24 cellular contexts compared by ENCODE assay signal in the genomic region with DNA sequence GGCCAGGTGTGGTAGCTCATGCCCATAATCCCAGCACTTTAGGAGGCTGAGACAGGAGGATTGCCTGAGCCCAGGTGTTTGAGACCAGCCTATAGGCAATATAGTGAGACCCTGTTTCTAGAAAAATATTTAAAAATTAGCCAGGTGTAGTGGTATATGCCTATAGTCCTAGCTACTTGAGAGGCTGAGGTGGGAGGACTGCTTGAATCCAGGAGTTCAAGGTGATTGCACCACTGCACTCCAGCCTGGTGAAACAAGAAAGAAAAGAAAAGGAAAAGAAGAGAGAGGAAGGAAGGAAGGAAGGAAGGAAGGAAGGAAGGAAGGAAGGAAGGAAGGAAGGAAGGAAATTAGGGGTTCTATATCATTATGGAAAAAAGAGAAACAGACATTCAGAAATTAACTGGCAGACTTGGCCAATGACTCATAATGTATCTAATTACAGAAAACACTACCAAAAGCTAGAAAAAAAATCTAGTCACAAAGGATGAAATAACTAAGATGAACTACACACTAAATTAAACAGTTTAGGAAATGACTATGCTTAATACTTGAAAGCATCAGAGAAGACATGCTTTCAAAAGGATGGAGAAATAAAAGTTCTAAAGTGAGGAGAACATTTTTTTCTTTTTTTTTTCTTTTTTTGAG. TPM values are rescaled to one million over a fixed set of nuclear protein-coding genes. Genes with fewer than 3 reads are reported as not detected.
DNase-seq lines count a peak whose midpoint lies in the region; TF ChIP-seq lines count a peak whose summit lies in the region.
"Had no signal": no experiment of that assay in that cellular context is flagged by ENCODE, and none has a peak within 500 bp of the region (broad histone marks: within the 10 kb centered on the region; RNA-seq: fewer than 3 reads in every experiment).

No MANE protein-coding gene starts in this region.

- H3K9me3 ChIP-seq in A673 (ENCODE audit: low read depth, low read length, poor library complexity, severe bottlenecking), result no peaks in the 10 kb centered on the region
- H3K9me3 ChIP-seq in HEK293 (ENCODE audit: control insufficient read depth, insufficient read depth, low read depth, low read length), result no peaks in the 10 kb centered on the region
- no peaks in the 10 kb centered on the region for H3K9me3 ChIP-seq in esophagus muscularis mucosa

- no peak overlapping the region for H3K4me3 ChIP-seq in A673 (ENCODE audit: low read depth, low read length, poor library complexity, severe bottlenecking)
- no peak overlapping the region for H3K4me3 ChIP-seq in HEK293 (ENCODE audit: low read depth, low read length)
- H3K4me3 ChIP-seq in esophagus muscularis mucosa, result no peak overlapping the region
- H3K4me3 ChIP-seq: K562 had no signal

- no peak for DNase-seq in activated CD4-positive, alpha-beta memory T cell treated with anti-CD3 and anti-CD28 coated beads for 36 hours
- DNase-seq in activated CD4-positive, alpha-beta memory T cell treated with anti-CD3 and anti-CD28 coated beads, Interleukin-2, amount 10 ng/mL, durations not matched to agents 7 days and 5 days, result no peak
- peak; percentile 96 for DNase-seq in A673 (ENCODE audit: low spot score)
- peak; percentile 42 for DNase-seq in esophagus muscularis mucosa (ENCODE audit: extremely low spot score)
- DNase-seq in stimulated activated CD8-positive, alpha-beta memory T cell treated with anti-CD3 and anti-CD28 coated beads, Interleukin-4, amount 100 ng/mL, for 48 hours, result no peak
- no peak for DNase-seq in GM10266 (ENCODE audit: extremely low spot score)
- DNase-seq: CD4-positive, CD25-positive, alpha-beta regulatory T cell; DMS79; H7; HFFc6; NCI-H1092 treated with DMSO at 0.1 percent for 48 hours; NCI-H1436 treated with DMSO at 0.1 percent for 48 hours; NCI-H1930; NCI-H226; NCI-H510A treated with DMSO at 0.1 percent for 48 hours; NCI-H774; OCI-M1; Right ventricle myocardium superior had no signal

- peaks cover 8% of the 10 kb centered on the region for H3K4me1 Mint-ChIP-seq in activated CD4-positive, alpha-beta memory T cell treated with anti-CD3 and anti-CD28 coated beads for 36 hours (ENCODE audit: low read depth)
- peaks cover 4% of the 10 kb centered on the region for H3K4me1 Mint-ChIP-seq in activated CD4-positive, alpha-beta memory T cell treated with anti-CD3 and anti-CD28 coated beads, Interleukin-2, amount 10 ng/mL, durations not matched to agents 7 days and 5 days

- POLR2A ChIA-PET in activated CD4-positive, alpha-beta memory T cell treated with anti-CD3 and anti-CD28 coated beads for 36 hours (lab: Charles Lee), result interaction anchor here (0.6 kb wide), 2 partner anchors 31 to 414 kb away, joined by 3 read pairs; no protein-coding TSS in a partner anchor
- POLR2A ChIA-PET in activated CD4-positive, alpha-beta memory T cell treated with anti-CD3 and anti-CD28 coated beads, Interleukin-2, amount 10 ng/mL, durations not matched to agents 7 days and 5 days (lab: Charles Lee), result no interaction called here
- POLR2A ChIA-PET in A673 (lab: Charles Lee; ENCODE audit: low non-redundant PET), result interaction anchor here (0.7 kb wide), 2 partner anchors 127 to 185 kb away, joined by 3 to 9 read pairs; no protein-coding TSS in a partner anchor
- POLR2A ChIA-PET in HEK293 (lab: Yijun Ruan, JAX), result no interaction called here

- H3K36me3 ChIP-seq in A673 (ENCODE audit: insufficient read depth, low read length, poor library complexity, severe bottlenecking) (no peaks in the 10 kb centered on the region), HEK293 (ENCODE audit: control insufficient read depth in 2 of 2, insufficient read depth in 1 of 2, low read length in 2 of 2) (no peaks in the 10 kb centered on the region), esophagus muscularis mucosa (no peaks in the 10 kb centered on the region)

- peaks cover 2% of the 10 kb centered on the region for H3K9me3 Mint-ChIP-seq in activated CD4-positive, alpha-beta memory T cell treated with anti-CD3 and anti-CD28 coated beads for 36 hours
- H3K9me3 Mint-ChIP-seq in activated CD4-positive, alpha-beta memory T cell treated with anti-CD3 and anti-CD28 coated beads, Interleukin-2, amount 10 ng/mL, durations not matched to agents 7 days and 5 days, result peaks cover 9% of the 10 kb centered on the region
- H3K9me3 Mint-ChIP-seq: CD4-positive, CD25-positive, alpha-beta regulatory T cell; HFFc6 had no signal

- H3K27ac ChIP-seq in A673 (ENCODE audit: low read depth, low read length, poor library complexity, severe bottlenecking), result peak overlapping the region; percentile 98
- H3K27ac ChIP-seq in HEK293 (ENCODE audit: extremely low read depth, low read depth, low read length), result no peak overlapping the region
- H3K27ac ChIP-seq in esophagus muscularis mucosa (replicated peaks in 1 of 4), result no peak overlapping the region
- H3K27ac ChIP-seq: HL-60 had no signal

- H3K4me3 Mint-ChIP-seq in activated CD4-positive, alpha-beta memory T cell treated with anti-CD3 and anti-CD28 coated beads for 36 hours, result no peak overlapping the region
- no peak overlapping the region for H3K4me3 Mint-ChIP-seq in activated CD4-positive, alpha-beta memory T cell treated with anti-CD3 and anti-CD28 coated beads, Interleukin-2, amount 10 ng/mL, durations not matched to agents 7 days and 5 days
- H3K4me3 Mint-ChIP-seq: CD4-positive, CD25-positive, alpha-beta regulatory T cell; HFFc6 had no signal

- CTCF ChIA-PET in activated CD4-positive, alpha-beta memory T cell treated with anti-CD3 and anti-CD28 coated beads for 36 hours (lab: Charles Lee), result interaction anchor here (1.1 to 1.5 kb wide), 2 partner anchors 57 to 58 kb away, joined by 3 to 5 read pairs; no protein-coding TSS in a partner anchor
- CTCF ChIA-PET in activated CD4-positive, alpha-beta memory T cell treated with anti-CD3 and anti-CD28 coated beads, Interleukin-2, amount 10 ng/mL, durations not matched to agents 7 days and 5 days (lab: Charles Lee), result no interaction called here
- CTCF ChIA-PET in A673 (lab: Charles Lee), result interaction anchor here (0.8 to 1.2 kb wide), 2 partner anchors 127 to 327 kb away, joined by 3 to 5 read pairs; no protein-coding TSS in a partner anchor
- CTCF ChIA-PET in HEK293 (lab: Yijun Ruan, JAX), result no interaction called here

- no peak for TF ChIP-seq POLR2A in esophagus muscularis mucosa (IDR thresholded peaks at IDR 0.05; ENCODE audit: low read depth)

- intact Hi-C loops in activated CD4-positive, alpha-beta memory T cell treated with anti-CD3 and anti-CD28 coated beads for 36 hours (cut with micrococcal nuclease), result loop anchor here (1.0 kb wide), 2 partner anchors 12 to 29 kb away; no protein-coding TSS in a partner anchor
- intact Hi-C loops in A673 (cut with micrococcal nuclease; ENCODE audit: unreplicated experiment), result loop anchor here (1.0 to 10.0 kb wide), 5 partner anchors 59 to 316 kb away; partner anchors contain the start of gene SPG11
- intact Hi-C loops in esophagus muscularis mucosa (cut with DNase I), result no loop called here

- TF ChIP-seq CTCF in A673 (conservative IDR thresholded peaks at IDR 0.05; ENCODE audit: low read depth, low read length) (no peak), HEK293 (tag by site-specific recombination; IDR thresholded peaks at IDR 0.05) (no peak), esophagus muscularis mucosa (IDR thresholded peaks at IDR 0.05) (no peak), GM10266 (IDR thresholded peaks at IDR 0.05; ENCODE audit: control insufficient read depth, insufficient read depth, low read depth, missing control alignments) (no peak)

- no peaks in the 10 kb centered on the region for H3K27me3 ChIP-seq in A673 (replicated peaks; ENCODE audit: insufficient read depth, low read depth, low read length, poor library complexity)
- no peaks in the 10 kb centered on the region for H3K27me3 ChIP-seq in esophagus muscularis mucosa

- peak overlapping the region; percentile 51 for H3K27ac Mint-ChIP-seq in activated CD4-positive, alpha-beta memory T cell treated with anti-CD3 and anti-CD28 coated beads for 36 hours
- H3K27ac Mint-ChIP-seq in activated CD4-positive, alpha-beta memory T cell treated with anti-CD3 and anti-CD28 coated beads, Interleukin-2, amount 10 ng/mL, durations not matched to agents 7 days and 5 days, result no peak overlapping the region
- H3K27ac Mint-ChIP-seq: CD4-positive, CD25-positive, alpha-beta regulatory T cell; HFFc6 had no signal

- no TSS peak for BruUV-seq in A673 (replicated peaks; lab: Mats Ljungman, UMichigan)

- peaks cover 1% of the 10 kb centered on the region for H3K36me3 Mint-ChIP-seq in activated CD4-positive, alpha-beta memory T cell treated with anti-CD3 and anti-CD28 coated beads for 36 hours
- H3K36me3 Mint-ChIP-seq in activated CD4-positive, alpha-beta memory T cell treated with anti-CD3 and anti-CD28 coated beads, Interleukin-2, amount 10 ng/mL, durations not matched to agents 7 days and 5 days (ENCODE audit: low read depth), result peaks cover 8% of the 10 kb centered on the region
- H3K36me3 Mint-ChIP-seq: CD4-positive, CD25-positive, alpha-beta regulatory T cell had no signal

- no peak for TF ChIP-seq EP300 in esophagus muscularis mucosa (IDR thresholded peaks at IDR 0.05)

- H3K4me1 ChIP-seq in A673 (ENCODE audit: insufficient read depth, low read length, poor library complexity, severe bottlenecking) (peaks cover 75% of the 10 kb centered on the region), HEK293 (ENCODE audit: control insufficient read depth, insufficient read depth, low read length) (no peaks in the 10 kb centered on the region), esophagus muscularis mucosa (no peaks in the 10 kb centered on the region)

- no peaks in the 10 kb centered on the region for H3K27me3 Mint-ChIP-seq in activated CD4-positive, alpha-beta memory T cell treated with anti-CD3 and anti-CD28 coated beads for 36 hours
- H3K27me3 Mint-ChIP-seq in activated CD4-positive, alpha-beta memory T cell treated with anti-CD3 and anti-CD28 coated beads, Interleukin-2, amount 10 ng/mL, durations not matched to agents 7 days and 5 days, result no peaks in the 10 kb centered on the region
- H3K27me3 Mint-ChIP-seq: CD4-positive, CD25-positive, alpha-beta regulatory T cell had no signal

TF ChIP-seq in HEK293, 187 proteins besides CTCF, POLR2A, EP300 and RAD21 (continues in another document):
- TF ChIP-seq GFI1B (tag by site-specific recombination; IDR thresholded peaks at IDR 0.05), result no peak
- TF ChIP-seq ZNF639 (tag by site-specific recombination; IDR thresholded peaks at IDR 0.05), result no peak

RNA-seq across cellular contexts. Expression of gene TERB2, which starts 45.4 kb away (rescaled TPM):
- not detected for total RNA-seq in activated CD4-positive, alpha-beta memory T cell treated with anti-CD3 and anti-CD28 coated beads for 36 hours
- total RNA-seq in activated CD4-positive, alpha-beta memory T cell treated with anti-CD3 and anti-CD28 coated beads, Interleukin-2, amount 10 ng/mL, durations not matched to agents 7 days and 5 days, result not detected
- not detected in 2 replicates for total RNA-seq in A673 (2021)
- not detected for total RNA-seq in esophagus muscularis mucosa
- total RNA-seq: CD4-positive, CD25-positive, alpha-beta regulatory T cell; H7; HepG2; HFFc6; HT-29; K562; Right ventricle myocardium superior; RPMI7951 had no signal

Comparison
In these comparisons a context has a peak if more than half of its experiments do, and no peak if none do; other contexts are left out.
1. CTCF ChIA-PET loops: an anchor here in activated CD4-positive, alpha-beta memory T cell treated with anti-CD3 and anti-CD28 coated beads for 36 hours (1.1 to 1.5 kb wide) and A673 (0.8 to 1.2 kb wide); none called in activated CD4-positive, alpha-beta memory T cell treated with anti-CD3 and anti-CD28 coated beads, Interleukin-2, amount 10 ng/mL, durations not matched to agents 7 days and 5 days and HEK293.
2. POLR2A ChIA-PET loops: an anchor here in activated CD4-positive, alpha-beta memory T cell treated with anti-CD3 and anti-CD28 coated beads for 36 hours (0.6 kb wide) and A673 (0.7 kb wide); none called in activated CD4-positive, alpha-beta memory T cell treated with anti-CD3 and anti-CD28 coated beads, Interleukin-2, amount 10 ng/mL, durations not matched to agents 7 days and 5 days and HEK293.
3. DNase-seq: peak in A673 (single experiment) and esophagus muscularis mucosa (single experiment); none in activated CD4-positive, alpha-beta memory T cell treated with anti-CD3 and anti-CD28 coated beads for 36 hours (single experiment), activated CD4-positive, alpha-beta memory T cell treated with anti-CD3 and anti-CD28 coated beads, Interleukin-2, amount 10 ng/mL, durations not matched to agents 7 days and 5 days (single experiment), stimulated activated CD8-positive, alpha-beta memory T cell treated with anti-CD3 and anti-CD28 coated beads, Interleukin-4, amount 100 ng/mL, for 48 hours (single experiment) and GM10266 (single experiment).